ENCODE assay signal across 20 cellular contexts in genomic region chr16:48271728-48272127, GRCh38. TPM values are rescaled to one million over a fixed set of nuclear protein-coding genes. Genes with fewer than 3 reads are reported as not detected.
DNase-seq lines count a peak whose midpoint lies in the region; ATAC-seq and TF ChIP-seq lines count a peak whose summit lies in the region.
"Had no signal": no experiment of that assay in that cellular context is flagged by ENCODE, and none has a peak within 500 bp of the region (broad histone marks: within the 10 kb centered on the region; RNA-seq: fewer than 3 reads in every experiment).

No MANE protein-coding gene starts in this region.

- CTCF ChIA-PET in activated naive CD4-positive, alpha-beta T cell treated with anti-CD3 and anti-CD28 coated beads, Interleukin-2, amount 10 ng/mL, durations not matched to agents 7 days and 5 days (lab: Charles Lee) = no interaction called here

- no peaks in the 10 kb centered on the region for H3K27me3 Mint-ChIP-seq in activated naive CD4-positive, alpha-beta T cell treated with anti-CD3 and anti-CD28 coated beads, Interleukin-2, amount 10 ng/mL, durations not matched to agents 7 days and 5 days
- H3K27me3 Mint-ChIP-seq: activated naive CD4-positive, alpha-beta T cell treated with anti-CD3 and anti-CD28 coated beads, Interleukin-2, amount 50 U/mL, for 24 hours had no signal

- H3K79me2 ChIP-seq in hepatocyte = peaks cover 12% of the 10 kb centered on the region

- H3K36me3 ChIP-seq in RWPE2 (ENCODE audit: low read depth) (peaks cover 85% of the 10 kb centered on the region), hepatocyte (replicated peaks; ENCODE audit: insufficient read depth, low read depth) (no peaks in the 10 kb centered on the region), tibial artery (peaks cover 0 to 21% (median 10%) of the 10 kb centered on the region in 3 donors)
- H3K36me3 ChIP-seq: ovary had no signal

- H3K4me1 ChIP-seq in RWPE2 (ENCODE audit: insufficient read depth, poor library complexity, severe bottlenecking) = peaks cover 5% of the 10 kb centered on the region
- H3K4me1 ChIP-seq in hepatocyte (ENCODE audit: insufficient read depth) = peaks cover 9% of the 10 kb centered on the region
- H3K4me1 ChIP-seq in tibial artery = peaks cover 0 to 24% (median 14%) of the 10 kb centered on the region in 4 donors
- H3K4me1 ChIP-seq: testis had no signal

- H3K9me3 ChIP-seq in RWPE2 (ENCODE audit: severe bottlenecking) (peaks cover 2% of the 10 kb centered on the region), hepatocyte (ENCODE audit: low read depth) (no peaks in the 10 kb centered on the region), tibial artery (no peaks in the 10 kb centered on the region)
- H3K9me3 ChIP-seq: ovary, testis had no signal

- H4K20me1 ChIP-seq in hepatocyte (ENCODE audit: insufficient read depth, poor library complexity, severe bottlenecking) = no peaks in the 10 kb centered on the region

- intact Hi-C loops in tibial artery (cut with DNase I; ENCODE audit: low total_unique reads) = no loop called here

- ATAC-seq in RWPE2 (ENCODE audit: low read depth) (no peak), HG02981 (IDR thresholded peaks at IDR 0.05; ENCODE audit: unreplicated experiment) (no peak)

- H3K9me3 Mint-ChIP-seq in activated naive CD4-positive, alpha-beta T cell treated with anti-CD3 and anti-CD28 coated beads, Interleukin-2, amount 10 ng/mL, durations not matched to agents 7 days and 5 days = no peaks in the 10 kb centered on the region
- H3K9me3 Mint-ChIP-seq: activated naive CD4-positive, alpha-beta T cell treated with anti-CD3 and anti-CD28 coated beads, Interleukin-2, amount 50 U/mL, for 24 hours had no signal

- no peak overlapping the region for H3K4me3 Mint-ChIP-seq in activated naive CD4-positive, alpha-beta T cell treated with anti-CD3 and anti-CD28 coated beads, Interleukin-2, amount 10 ng/mL, durations not matched to agents 7 days and 5 days
- H3K4me3 Mint-ChIP-seq: activated naive CD4-positive, alpha-beta T cell treated with anti-CD3 and anti-CD28 coated beads, Interleukin-2, amount 50 U/mL, for 24 hours had no signal

- peak; percentile 15 for TF ChIP-seq CTCF in RWPE2 (IDR thresholded peaks at IDR 0.05; ENCODE audit: poor library complexity, severe bottlenecking)
- peak; percentile 12 for TF ChIP-seq CTCF in hepatocyte (IDR thresholded peaks at IDR 0.05; ENCODE audit: poor library complexity)
- TF ChIP-seq CTCF in tibial artery (IDR thresholded peaks at IDR 0.05) = peak; percentile 42 to 48

- H3K4me3 ChIP-seq in RWPE2 (ENCODE audit: severe bottlenecking) = no peak overlapping the region
- no peak overlapping the region for H3K4me3 ChIP-seq in hepatocyte
- H3K4me3 ChIP-seq in tibial artery = no peak overlapping the region
- H3K4me3 ChIP-seq: ovary, PC-9, testis had no signal

- H3K4me1 Mint-ChIP-seq in activated naive CD4-positive, alpha-beta T cell treated with anti-CD3 and anti-CD28 coated beads, Interleukin-2, amount 10 ng/mL, durations not matched to agents 7 days and 5 days = no peaks in the 10 kb centered on the region

- H3K27me3 ChIP-seq in RWPE2 (ENCODE audit: insufficient read depth, poor library complexity, severe bottlenecking) (no peaks in the 10 kb centered on the region), hepatocyte (no peaks in the 10 kb centered on the region), tibial artery (no peaks in the 10 kb centered on the region)
- H3K27me3 ChIP-seq: ovary, testis had no signal

- 95% methylated on average over 5 of the region's 5 CpGs for WGBS in hepatocyte (ENCODE audit: low lambda C conversion rate, missing lambda C conversion rate)

- H3K27ac ChIP-seq in RWPE2 (ENCODE audit: poor library complexity, severe bottlenecking) (no peak overlapping the region), hepatocyte (no peak overlapping the region), tibial artery (peak overlapping the region; percentile 77 to 81)
- H3K27ac ChIP-seq: C4-2B, PC-9, testis had no signal

- peaks cover 30% of the 10 kb centered on the region for H3K36me3 Mint-ChIP-seq in activated naive CD4-positive, alpha-beta T cell treated with anti-CD3 and anti-CD28 coated beads, Interleukin-2, amount 10 ng/mL, durations not matched to agents 7 days and 5 days

- no peak overlapping the region for H2AFZ ChIP-seq in hepatocyte
- H2AFZ ChIP-seq: PC-9 had no signal

- DNase-seq in RWPE2 (ENCODE audit: low spot score) (no peak), dedifferentiated amniotic fluid mesenchymal stem cell (ENCODE audit: extremely low spot score) (peak; percentile 59), hepatocyte (ENCODE audit: low spot score) (no peak), tibial artery (no peak)
- no peak for DNase-seq in activated CD4-positive, CD25-positive, alpha-beta regulatory T cell treated with anti-CD3 and anti-CD28 coated beads, Interleukin-2, amount 50 U/mL, for 72 hours
- no peak for DNase-seq in activated naive CD4-positive, alpha-beta T cell treated with anti-CD3 and anti-CD28 coated beads, Interleukin-2, amount 10 ng/mL, durations not matched to agents 7 days and 5 days
- DNase-seq: DMS53; effector memory CD4-positive, alpha-beta T cell; H7; KG1; NCI-H1092; NCI-H69; ovary; PC-9; small intestine; stimulated activated CD4-positive, alpha-beta T cell treated with anti-CD3 and anti-CD28 coated beads, Interleukin-4, amount 100 ng/mL, for 24 hours; testis had no signal

- H3K4me2 ChIP-seq in hepatocyte = no peak overlapping the region
- H3K4me2 ChIP-seq: PC-9 had no signal

- H3K9me2 ChIP-seq in hepatocyte (replicated peaks; ENCODE audit: insufficient read depth) = no peaks in the 10 kb centered on the region

- no peak overlapping the region for H3K27ac Mint-ChIP-seq in activated naive CD4-positive, alpha-beta T cell treated with anti-CD3 and anti-CD28 coated beads, Interleukin-2, amount 10 ng/mL, durations not matched to agents 7 days and 5 days
- H3K27ac Mint-ChIP-seq: activated naive CD4-positive, alpha-beta T cell treated with anti-CD3 and anti-CD28 coated beads, Interleukin-2, amount 50 U/mL, for 24 hours had no signal

RNA-seq across cellular contexts. Expression of gene ABCC11, which starts 24.4 kb away (rescaled TPM):
- 0.88 and 2.0 TPM in 2 replicates for total RNA-seq in hepatocyte
- polyA plus RNA-seq in hepatocyte = 0.27 and 0.50 TPM in 2 replicates

RNA-seq across cellular contexts. Expression of gene LONP2, which starts 27.6 kb away (rescaled TPM):
- total RNA-seq in hepatocyte = 56.8 and 67.6 TPM in 2 replicates
- 30.1 and 34.9 TPM in 2 replicates for polyA plus RNA-seq in hepatocyte

Comparison
In these comparisons a context has a peak if more than half of its experiments do, and no peak if none do; other contexts are left out.
1. H3K27ac ChIP-seq: peak in tibial artery (2 of 2); none in RWPE2 (single experiment) and hepatocyte (single experiment).
2. Peak in every context shown above with its lines, with median percentiles within 50 percentile points of each other: CTCF ChIP-seq.